1 cellular context compared by ENCODE assay signal in the genomic region with DNA sequence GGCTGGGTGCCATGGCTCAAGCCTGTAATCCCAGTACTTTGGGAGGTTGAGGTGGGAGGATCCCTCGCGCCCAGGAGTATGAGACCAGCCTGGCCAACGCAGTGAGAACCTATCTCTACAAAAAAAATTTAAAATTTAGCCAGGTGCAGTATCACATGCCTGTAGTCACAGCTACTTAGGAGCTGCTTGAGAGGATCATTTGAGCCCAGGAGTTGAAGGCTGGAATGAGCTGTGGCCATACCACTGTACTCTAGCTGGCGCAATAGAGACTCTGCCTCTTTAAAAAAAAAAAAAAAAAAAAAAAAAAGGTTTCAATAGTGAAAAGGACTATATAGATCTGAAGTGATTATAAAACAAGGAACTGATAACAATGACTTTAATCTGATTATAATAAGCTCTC.
TF ChIP-seq lines count a peak whose summit lies in the region.

No MANE protein-coding gene starts in this region.

TF ChIP-seq in K562, 482 proteins besides CTCF, POLR2A, EP300 and RAD21:
- TF ChIP-seq, protein P1, sequence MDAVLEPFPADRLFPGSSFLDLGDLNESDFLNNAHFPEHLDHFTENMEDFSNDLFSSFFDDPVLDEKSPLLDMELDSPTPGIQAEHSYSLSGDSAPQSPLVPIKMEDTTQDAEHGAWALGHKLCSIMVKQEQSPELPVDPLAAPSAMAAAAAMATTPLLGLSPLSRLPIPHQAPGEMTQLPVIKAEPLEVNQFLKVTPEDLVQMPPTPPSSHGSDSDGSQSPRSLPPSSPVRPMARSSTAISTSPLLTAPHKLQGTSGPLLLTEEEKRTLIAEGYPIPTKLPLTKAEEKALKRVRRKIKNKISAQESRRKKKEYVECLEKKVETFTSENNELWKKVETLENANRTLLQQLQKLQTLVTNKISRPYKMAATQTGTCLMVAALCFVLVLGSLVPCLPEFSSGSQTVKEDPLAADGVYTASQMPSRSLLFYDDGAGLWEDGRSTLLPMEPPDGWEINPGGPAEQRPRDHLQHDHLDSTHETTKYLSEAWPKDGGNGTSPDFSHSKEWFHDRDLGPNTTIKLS (IDR thresholded peaks at IDR 0.05; ENCODE audit: borderline replicate concordance, low read depth): no peak
- TF ChIP-seq, protein P2, sequence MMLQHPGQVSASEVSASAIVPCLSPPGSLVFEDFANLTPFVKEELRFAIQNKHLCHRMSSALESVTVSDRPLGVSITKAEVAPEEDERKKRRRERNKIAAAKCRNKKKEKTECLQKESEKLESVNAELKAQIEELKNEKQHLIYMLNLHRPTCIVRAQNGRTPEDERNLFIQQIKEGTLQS (IDR thresholded peaks at IDR 0.05): no peak
- TF ChIP-seq, protein P2 (CRISPR knock-in tag; conservative IDR thresholded peaks at IDR 0.05): no peak
- TF ChIP-seq MAFG (tag; conservative IDR thresholded peaks at IDR 0.05) (no peak), ZNF384 (IDR thresholded peaks at IDR 0.05; ENCODE audit: low read depth, low read length) (peak; percentile 66)
TF ChIP-seq in K562: peak in this region for 1.
